14 cellular contexts compared by ENCODE assay signal in the genomic region with DNA sequence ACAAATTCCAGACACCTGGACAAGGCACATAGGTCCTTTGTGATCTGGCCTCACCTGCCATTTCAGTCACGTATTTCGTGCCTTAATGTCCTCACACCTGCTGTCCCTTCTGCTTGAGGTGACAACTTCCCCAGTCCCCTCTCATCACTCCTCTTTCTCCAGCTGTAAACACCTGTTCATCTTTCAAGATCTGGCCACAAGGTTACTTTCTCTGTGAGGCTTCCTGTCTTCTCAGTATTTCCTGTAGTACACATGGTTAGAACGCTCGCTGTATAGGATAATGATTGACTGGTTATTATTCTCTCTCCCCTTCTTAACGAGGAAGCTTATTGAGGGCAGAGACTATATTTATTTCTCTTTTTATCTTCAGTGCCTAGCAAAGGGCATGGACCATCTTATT.
DNase-seq lines count a peak whose midpoint lies in the region; ATAC-seq, FAIRE-seq and TF ChIP-seq lines count a peak whose summit lies in the region.
"Had no signal": no experiment of that assay in that cellular context is flagged by ENCODE, and none has a peak within 500 bp of the region (broad histone marks: within the 10 kb centered on the region; RNA-seq: fewer than 3 reads in every experiment).

No MANE protein-coding gene starts in this region.

- intact Hi-C loops in heart left ventricle (cut with DNase I): no loop called here

- no peak overlapping the region for H3K27ac ChIP-seq in heart left ventricle
- H3K27ac ChIP-seq: prostate gland had no signal

- WGBS in heart left ventricle, 4 donors: 54 to 67% (median 64%) methylated on average over 5 of the region's 5 CpGs

- H3K4me1 ChIP-seq in heart left ventricle: no peaks in the 10 kb centered on the region
- H3K4me1 ChIP-seq: prostate gland had no signal

- TF ChIP-seq POLR2A in heart left ventricle (IDR thresholded peaks at IDR 0.05): no peak

- TF ChIP-seq CTCF in heart left ventricle (IDR thresholded peaks at IDR 0.05): no peak

- FAIRE-seq in frontal cortex (lab: Jason Lieb, UNC): no peak
- FAIRE-seq: D721Med, endothelial cell of umbilical vein had no signal

- no peaks in the 10 kb centered on the region for H3K9me3 ChIP-seq in heart left ventricle
- H3K9me3 ChIP-seq: prostate gland had no signal

- H3K4me3 ChIP-seq in heart left ventricle: no peak overlapping the region
- H3K4me3 ChIP-seq: prostate gland had no signal

- H3K36me3 ChIP-seq in heart left ventricle: no peaks in the 10 kb centered on the region
- H3K36me3 ChIP-seq: prostate gland had no signal

- peak; percentile 92 for ATAC-seq in GM18870 (IDR thresholded peaks at IDR 0.05; ENCODE audit: unreplicated experiment)
- peak; percentile 97 for ATAC-seq in GM21423 (IDR thresholded peaks at IDR 0.05; ENCODE audit: unreplicated experiment)
- peak; percentile 52 for ATAC-seq in HG03045 (IDR thresholded peaks at IDR 0.05; ENCODE audit: unreplicated experiment)
- ATAC-seq in heart left ventricle: no peak

- H3K27me3 ChIP-seq in heart left ventricle: peaks cover 0 to 10% (median 0%) of the 10 kb centered on the region in 9 donors

- DNase-seq in SK-N-DZ (ENCODE audit: low spot score) (peak; percentile 16), frontal cortex (ENCODE audit: low spot score in 2 of 2) (no peak), kidney tubule cell (ENCODE audit: low spot score) (no peak), T-helper 9 cell (no peak), heart left ventricle (no peak)
- DNase-seq: mesendoderm; SHP77; stimulated activated CD4-positive, alpha-beta T cell treated with anti-CD3 and anti-CD28 coated beads, Interleukin-2, amount 100 ng/mL, for 48 hours had no signal

Comparison
In these comparisons a context has a peak if more than half of its experiments do, and no peak if none do; other contexts are left out.
1. ATAC-seq: peak in GM18870 (single experiment), GM21423 (single experiment) and HG03045 (single experiment); none in heart left ventricle (0 of 4).